In the genomic region with DNA sequence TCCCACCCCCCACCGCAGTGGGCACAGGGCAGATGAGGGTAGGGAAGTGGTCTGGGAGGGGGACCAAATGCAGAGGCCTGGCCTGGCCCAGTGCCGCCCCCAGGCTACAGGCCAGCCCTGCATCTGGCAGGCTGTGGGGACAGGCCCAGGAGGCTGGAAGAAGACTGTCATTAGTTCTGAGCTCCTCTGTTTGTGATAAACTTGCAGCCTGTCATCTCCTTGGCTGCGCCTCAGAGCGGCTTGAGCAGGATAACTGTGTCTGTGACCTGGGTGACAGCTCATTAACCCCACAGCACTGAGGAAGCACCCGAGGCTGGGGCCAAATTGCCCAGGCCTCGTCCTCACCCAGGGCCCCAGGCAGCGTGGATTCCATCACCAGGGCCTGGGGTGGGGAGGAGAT, we compare ENCODE assay signal across 12 cellular contexts. TPM values are rescaled to one million over a fixed set of nuclear protein-coding genes. Genes with fewer than 3 reads are reported as not detected.
"Had no signal": no experiment of that assay in that cellular context is flagged by ENCODE, and none has a peak within 500 bp of the region (broad histone marks: within the 10 kb centered on the region; RNA-seq: fewer than 3 reads in every experiment).

No MANE protein-coding gene starts in this region.

- H3K4me3 ChIP-seq: dorsolateral prefrontal cortex, left lung, ovary, tibial artery had no signal

- H3K36me3 ChIP-seq: left lung, ovary, tibial artery had no signal

- H3K9me3 ChIP-seq: left lung, ovary, tibial artery had no signal

- ATAC-seq: esophagus mucosa, left lung, T-helper 17 cell had no signal

- H3K27ac ChIP-seq: dorsolateral prefrontal cortex, left lung, ovary had no signal

- DNase-seq: activated CD4-positive, CD25-positive, alpha-beta regulatory T cell; activated effector memory CD4-positive, alpha-beta T cell treated with Interleukin-2 at 50 U/mL for 16 hours; anterior cingulate cortex; dorsolateral prefrontal cortex; glutamatergic neuron; ovary; stimulated activated CD4-positive, alpha-beta T cell treated with anti-CD3 and anti-CD28 coated beads, Interleukin-4, amount 100 ng/mL, for 4 hours; T-helper 17 cell; tibial artery had no signal

- H3K27me3 ChIP-seq: dorsolateral prefrontal cortex, left lung, ovary, tibial artery had no signal

RNA-seq across cellular contexts. Expression of a gene that starts 23.9 kb away (rescaled TPM):
- polyA plus RNA-seq: neural cell had no signal
